Comparison of ENCODE assay signal across 19 cellular contexts in genomic region chr13:30156826-30157615, GRCh38.
DNase-seq lines count a peak whose midpoint lies in the region; ATAC-seq and TF ChIP-seq lines count a peak whose summit lies in the region.
"Had no signal": no experiment of that assay in that cellular context is flagged by ENCODE, and none has a peak within 500 bp of the region (broad histone marks: within the 10 kb centered on the region; RNA-seq: fewer than 3 reads in every experiment).

No MANE protein-coding gene starts in this region.

- H2BK5ac ChIP-seq in neuronal stem cell (ENCODE audit: low read length): no peak overlapping the region

- no peak for TF ChIP-seq CTCF in psoas muscle (IDR thresholded peaks at IDR 0.05)

- no peak overlapping the region for H4K8ac ChIP-seq in neuronal stem cell (ENCODE audit: low read depth, low read length)

- H2AK5ac ChIP-seq in neuronal stem cell (ENCODE audit: low read depth, low read length): no peak overlapping the region

- DNase-seq in neuronal stem cell (ENCODE audit: low spot score): no peak
- DNase-seq in psoas muscle: no peak
- DNase-seq in NCI-H524 treated with DMSO at 0.1 percent for 48 hours (lab: John Stamatoyannopoulos, UW): no peak
- no peak for DNase-seq in glomerular visceral epithelial cell (ENCODE audit: extremely low spot score)
- DNase-seq: activated CD4-positive, alpha-beta T cell treated with anti-CD3 and anti-CD28 coated beads for 36 hours; anterior cingulate cortex; DMS79 treated with DMSO at 0.1 percent for 48 hours; HCEC 1CT; NCI-H1694; NCI-H446 treated with DMSO at 0.1 percent for 48 hours; nephron progenitor cell; SHP77 had no signal

- WGBS in neuronal stem cell (ENCODE audit: extremely low coverage in 2 of 2, insufficient read length in 2 of 2, insufficient replicate concordance in 1 of 2), 2 donors: no CpG with 5 or more reads among the region's 17 CpGs
- 80 to 84% (median 82%) methylated on average over 17 of the region's 17 CpGs for WGBS in psoas muscle, 3 donors

- H3K27ac ChIP-seq in neuronal stem cell (replicated peaks; ENCODE audit: low read length) (no peak overlapping the region), psoas muscle (no peak overlapping the region)
- H3K27ac ChIP-seq: C4-2B, epithelial cell of prostate, right atrium auricular region had no signal

- H4K91ac ChIP-seq in neuronal stem cell (ENCODE audit: low read depth, low read length, poor library complexity): no peak overlapping the region

- H3K27me3 ChIP-seq in neuronal stem cell (ENCODE audit: control insufficient read depth in 3 of 3, insufficient read depth in 3 of 3, low read depth in 1 of 3, low read length in 3 of 3): peaks cover 0 to 4% (median 0%) of the 10 kb centered on the region in 3 experiments
- H3K27me3 ChIP-seq in psoas muscle (ENCODE audit: insufficient read depth in 3 of 3, low read length in 2 of 3): peaks cover 0 to 1% (median 0%) of the 10 kb centered on the region in 3 donors
- H3K27me3 ChIP-seq: right atrium auricular region had no signal

- H3K9me3 ChIP-seq in neuronal stem cell (replicated peaks in 1 of 2; ENCODE audit: control insufficient read depth in 2 of 2, insufficient read depth in 1 of 2, low read depth in 1 of 2, low read length in 2 of 2) (peaks cover 0 to 2% of the 10 kb centered on the region in 2 donors), psoas muscle (no peaks in the 10 kb centered on the region)
- H3K9me3 ChIP-seq: right atrium auricular region had no signal

- H3K4me3 ChIP-seq in neuronal stem cell (ENCODE audit: low read length in 2 of 2) (no peak overlapping the region), psoas muscle (no peak overlapping the region)
- H3K4me3 ChIP-seq: lung, right atrium auricular region had no signal

- H3K18ac ChIP-seq in neuronal stem cell (ENCODE audit: low read length): no peak overlapping the region

- no peak overlapping the region for H2BK120ac ChIP-seq in neuronal stem cell (ENCODE audit: low read depth, low read length)

- no peak overlapping the region for H3K4me2 ChIP-seq in neuronal stem cell (ENCODE audit: insufficient read depth, low read length, poor library complexity, severe bottlenecking)

- H3K9ac ChIP-seq in neuronal stem cell (ENCODE audit: low read depth, low read length, poor library complexity): peak overlapping the region; percentile 26

- H3K14ac ChIP-seq in neuronal stem cell (ENCODE audit: low read length): no peak overlapping the region

- no peak overlapping the region for H3K23ac ChIP-seq in neuronal stem cell (ENCODE audit: low read depth, low read length, poor library complexity)

- no peak overlapping the region for H3K4ac ChIP-seq in neuronal stem cell (ENCODE audit: low read length)

- H3K4me1 ChIP-seq in neuronal stem cell (ENCODE audit: control insufficient read depth in 2 of 2, insufficient read depth in 1 of 2, low read depth in 1 of 2, low read length in 2 of 2) (peaks cover 1 to 4% of the 10 kb centered on the region in 2 donors), psoas muscle (no peaks in the 10 kb centered on the region)
- H3K4me1 ChIP-seq: right atrium auricular region had no signal

- H3K36me3 ChIP-seq in neuronal stem cell (replicated peaks in 1 of 2; ENCODE audit: control insufficient read depth in 2 of 2, insufficient read depth in 2 of 2, low read length in 2 of 2): no peaks in the 10 kb centered on the region
- H3K36me3 ChIP-seq in psoas muscle (ENCODE audit: insufficient read depth in 1 of 2, low read depth in 1 of 2): no peaks in the 10 kb centered on the region
- H3K36me3 ChIP-seq: right atrium auricular region had no signal

- no peaks in the 10 kb centered on the region for H3K79me1 ChIP-seq in neuronal stem cell (ENCODE audit: low read depth, low read length)

- no peak overlapping the region for H2BK15ac ChIP-seq in neuronal stem cell (ENCODE audit: low read length)

- no peak overlapping the region for H2BK12ac ChIP-seq in neuronal stem cell (ENCODE audit: low read length)

- H2AFZ ChIP-seq in neuronal stem cell (ENCODE audit: low read length): no peak overlapping the region

- intact Hi-C loops in psoas muscle (cut with DNase I): no loop called here

- ATAC-seq in GM18508 (IDR thresholded peaks at IDR 0.05; ENCODE audit: insufficient read depth, unreplicated experiment) (peak; percentile 6), GM21529 (IDR thresholded peaks at IDR 0.05; ENCODE audit: unreplicated experiment) (peak; percentile 16), HG03571 (IDR thresholded peaks at IDR 0.05; ENCODE audit: unreplicated experiment) (peak; percentile 11), psoas muscle (no peak)
- ATAC-seq: activated CD4-positive, alpha-beta T cell treated with anti-CD3 and anti-CD28 coated beads for 36 hours had no signal

Comparison
In these comparisons a context has a peak if more than half of its experiments do, and no peak if none do; other contexts are left out.
1. ATAC-seq: peak in GM18508 (single experiment), GM21529 (single experiment) and HG03571 (single experiment); none in psoas muscle (0 of 4).